In genomic region chr19:38564981-38565685, GRCh38 we compare ENCODE assay signal across 10 cellular contexts. TPM values are rescaled to one million over a fixed set of nuclear protein-coding genes. Genes with fewer than 3 reads are reported as not detected.
DNase-seq lines count a peak whose midpoint lies in the region; ATAC-seq and TF ChIP-seq lines count a peak whose summit lies in the region.
"Had no signal": no experiment of that assay in that cellular context is flagged by ENCODE, and none has a peak within 500 bp of the region (broad histone marks: within the 10 kb centered on the region; RNA-seq: fewer than 3 reads in every experiment).

No MANE protein-coding gene starts in this region.

- no peaks in the 10 kb centered on the region for H3K36me3 ChIP-seq in thoracic aorta

- peak; percentile 62 for ATAC-seq in activated CD8-positive, alpha-beta T cell treated with anti-CD3 and anti-CD28 coated beads, Interleukin-2, amount 10 ng/mL, durations not matched to agents 7 days and 5 days
- ATAC-seq in foreskin keratinocyte (peak; percentile 14), thoracic aorta (ENCODE audit: insufficient number of reproducible peaks, low FRiP score, low read depth) (no peak)

- no peak overlapping the region for H3K27ac Mint-ChIP-seq in MCF 10A (ENCODE audit: low read depth, unreplicated experiment)
- no peak overlapping the region for H3K27ac Mint-ChIP-seq in activated CD8-positive, alpha-beta T cell treated with anti-CD3 and anti-CD28 coated beads, Interleukin-2, amount 10 ng/mL, durations not matched to agents 7 days and 5 days

- H3K27ac ChIP-seq in foreskin keratinocyte (no peak overlapping the region), thoracic aorta (no peak overlapping the region)

- CTCF ChIA-PET in MCF 10A (lab: Yijun Ruan, JAX): interaction anchor here (0.7 to 0.8 kb wide), 2 partner anchors 46 to 70 kb away, joined by 3 to 6 read pairs; no protein-coding TSS in a partner anchor
- CTCF ChIA-PET in activated CD8-positive, alpha-beta T cell treated with anti-CD3 and anti-CD28 coated beads, Interleukin-2, amount 10 ng/mL, durations not matched to agents 7 days and 5 days (lab: Charles Lee): no interaction called here

- in situ Hi-C loops in T47D (cut with HindIII; ENCODE audit: low pct_unique_long_range_greater_than_20kb, low sequenced_read_pairs): no loop called here

- H3K4me3 Mint-ChIP-seq in MCF 10A (ENCODE audit: unreplicated experiment): no peak overlapping the region
- H3K4me3 Mint-ChIP-seq in activated CD8-positive, alpha-beta T cell treated with anti-CD3 and anti-CD28 coated beads, Interleukin-2, amount 10 ng/mL, durations not matched to agents 7 days and 5 days: peak overlapping the region; percentile 58

- H3K4me1 ChIP-seq in foreskin keratinocyte (peaks cover 2% of the 10 kb centered on the region), thoracic aorta (ENCODE audit: control insufficient read depth in 1 of 2, low read depth in 2 of 2) (no peaks in the 10 kb centered on the region)

- H3K9me3 ChIP-seq in thoracic aorta: no peaks in the 10 kb centered on the region

- no peaks in the 10 kb centered on the region for H3K27me3 Mint-ChIP-seq in MCF 10A (ENCODE audit: insufficient read depth, unreplicated experiment)
- H3K27me3 Mint-ChIP-seq in activated CD8-positive, alpha-beta T cell treated with anti-CD3 and anti-CD28 coated beads, Interleukin-2, amount 10 ng/mL, durations not matched to agents 7 days and 5 days (ENCODE audit: low read depth): peaks cover 34% of the 10 kb centered on the region

- H3K9me3 Mint-ChIP-seq in MCF 10A (ENCODE audit: unreplicated experiment): no peaks in the 10 kb centered on the region
- H3K9me3 Mint-ChIP-seq in activated CD8-positive, alpha-beta T cell treated with anti-CD3 and anti-CD28 coated beads, Interleukin-2, amount 10 ng/mL, durations not matched to agents 7 days and 5 days (ENCODE audit: insufficient read depth): no peaks in the 10 kb centered on the region

- peaks cover 17% of the 10 kb centered on the region for H3K4me1 Mint-ChIP-seq in MCF 10A (ENCODE audit: insufficient read depth, unreplicated experiment)
- peaks cover 25% of the 10 kb centered on the region for H3K4me1 Mint-ChIP-seq in activated CD8-positive, alpha-beta T cell treated with anti-CD3 and anti-CD28 coated beads, Interleukin-2, amount 10 ng/mL, durations not matched to agents 7 days and 5 days (ENCODE audit: low read depth)

- TF ChIP-seq CTCF in MCF 10A (IDR thresholded peaks at IDR 0.05; ENCODE audit: unreplicated experiment) (no peak), foreskin keratinocyte (conservative IDR thresholded peaks at IDR 0.05) (no peak), thoracic aorta (IDR thresholded peaks at IDR 0.05) (no peak)

- BruUV-seq in MCF 10A (replicated peaks; lab: Mats Ljungman, UMichigan): no TSS peak

- DNase-seq in T47D (ENCODE audit: low read depth in 1 of 2, low spot score in 1 of 2) (peak; percentile 5 to 23), MCF 10A (ENCODE audit: unreplicated experiment) (no peak), foreskin keratinocyte (no peak), thoracic aorta (ENCODE audit: low spot score) (no peak), kidney tubule cell (ENCODE audit: low spot score) (no peak), COLO829 (ENCODE audit: low spot score) (no peak), HuH-7 (ENCODE audit: low spot score) (no peak)
- no peak for DNase-seq in activated CD8-positive, alpha-beta T cell treated with anti-CD3 and anti-CD28 coated beads, Interleukin-2, amount 10 ng/mL, durations not matched to agents 7 days and 5 days
- DNase-seq: DND-41 had no signal

- POLR2A ChIA-PET in MCF 10A (lab: Yijun Ruan, JAX): interaction anchor here (0.7 to 1.4 kb wide), 2 partner anchors 15 to 55 kb away, joined by 4 read pairs; no protein-coding TSS in a partner anchor
- POLR2A ChIA-PET in activated CD8-positive, alpha-beta T cell treated with anti-CD3 and anti-CD28 coated beads, Interleukin-2, amount 10 ng/mL, durations not matched to agents 7 days and 5 days (lab: Charles Lee): interaction anchor here (0.5 kb wide), 1 partner anchor 1051 kb away, joined by 3 read pairs; no protein-coding TSS in a partner anchor

- intact Hi-C loops in MCF 10A (cut with micrococcal nuclease): no loop called here

- H3K36me3 Mint-ChIP-seq in MCF 10A (ENCODE audit: insufficient read depth, unreplicated experiment): no peaks in the 10 kb centered on the region
- H3K36me3 Mint-ChIP-seq in activated CD8-positive, alpha-beta T cell treated with anti-CD3 and anti-CD28 coated beads, Interleukin-2, amount 10 ng/mL, durations not matched to agents 7 days and 5 days (ENCODE audit: low read depth): no peaks in the 10 kb centered on the region

- H3K27me3 ChIP-seq in foreskin keratinocyte: peaks cover 38% of the 10 kb centered on the region
- H3K27me3 ChIP-seq in thoracic aorta (replicated peaks; ENCODE audit: insufficient read depth): no peaks in the 10 kb centered on the region

- H3K4me3 ChIP-seq in thoracic aorta: peak overlapping the region; percentile 50

RNA-seq across cellular contexts. Expression of gene MAP4K1, which starts 52.6 kb away (rescaled TPM):
- total RNA-seq in MCF 10A (2022): 0.56 and 1.9 TPM in 2 replicates
- total RNA-seq in activated CD8-positive, alpha-beta T cell treated with anti-CD3 and anti-CD28 coated beads, Interleukin-2, amount 10 ng/mL, durations not matched to agents 7 days and 5 days: 100 to 1,000 TPM; 259 to 269 TPM
- total RNA-seq in foreskin keratinocyte: 0.21 TPM in 1 of 2 replicates, not detected in the other
- polyA plus RNA-seq in foreskin keratinocyte: 0.12 and 0.28 TPM in 2 replicates
- total RNA-seq in thoracic aorta: 10 to 100 TPM in 1 of 2 donors, 1 to 10 TPM in 1; 4.6 to 33.7 TPM
- total RNA-seq: fibroblast of villous mesenchyme had no signal

RNA-seq across cellular contexts. Expression of gene EIF3K, which starts 53.9 kb away (rescaled TPM):
- 342 and 375 TPM in 2 replicates for total RNA-seq in MCF 10A (2022)
- 100 to 1,000 TPM; 325 to 352 TPM for total RNA-seq in activated CD8-positive, alpha-beta T cell treated with anti-CD3 and anti-CD28 coated beads, Interleukin-2, amount 10 ng/mL, durations not matched to agents 7 days and 5 days
- 273 and 286 TPM in 2 replicates for total RNA-seq in foreskin keratinocyte
- 377 and 390 TPM in 2 replicates for polyA plus RNA-seq in foreskin keratinocyte
- 100 to 1,000 TPM; 237 to 302 TPM for total RNA-seq in thoracic aorta

Comparison
In these comparisons a context has a peak if more than half of its experiments do, and no peak if none do; other contexts are left out.
1. DNase-seq: peak in T47D (2 of 2); none in MCF 10A (single experiment), activated CD8-positive, alpha-beta T cell treated with anti-CD3 and anti-CD28 coated beads, Interleukin-2, amount 10 ng/mL, durations not matched to agents 7 days and 5 days (single experiment), foreskin keratinocyte (0 of 2), thoracic aorta (single experiment), kidney tubule cell (single experiment), COLO829 (single experiment) and HuH-7 (single experiment).
2. RNA of gene MAP4K1, which starts 52.6 kb away (total RNA-seq): 259 to 269 TPM in activated CD8-positive, alpha-beta T cell treated with anti-CD3 and anti-CD28 coated beads, Interleukin-2, amount 10 ng/mL, durations not matched to agents 7 days and 5 days; 4.6 to 33.7 TPM in thoracic aorta, 0.56 to 1.9 TPM in MCF 10A and 0.21 TPM in foreskin keratinocyte; every median in the first group is over 4 times any median in the second.